29 cellular contexts compared by ENCODE assay signal in genomic region chr1:29698626-29699025, GRCh38.
"Had no signal": no experiment of that assay in that cellular context is flagged by ENCODE, and none has a peak within 500 bp of the region (broad histone marks: within the 10 kb centered on the region; RNA-seq: fewer than 3 reads in every experiment).

No MANE protein-coding gene starts in this region.

- H3K4me1 Mint-ChIP-seq: activated CD4-positive, alpha-beta memory T cell treated with anti-CD3 and anti-CD28 coated beads, Interleukin-2, amount 10 ng/mL, durations not matched to agents 7 days and 5 days; activated CD4-positive, alpha-beta T cell treated with anti-CD3 and anti-CD28 coated beads, Interleukin-2, amount 10 ng/mL, durations not matched to agents 7 days and 5 days; activated naive CD4-positive, alpha-beta T cell treated with anti-CD3 and anti-CD28 coated beads, Interleukin-2, amount 50 U/mL, for 24 hours; activated naive CD8-positive, alpha-beta T cell treated with anti-CD3 and anti-CD28 coated beads for 36 hours; activated naive CD8-positive, alpha-beta T cell treated with anti-CD3 and anti-CD28 coated beads, Interleukin-2, amount 50 U/mL, for 24 hours; central memory CD8-positive, alpha-beta T cell had no signal

- H3K9me3 ChIP-seq: adrenal gland, gastrocnemius medialis had no signal

- H3K4me3 ChIP-seq: adrenal gland, body of pancreas, coronary artery, dorsolateral prefrontal cortex, esophagus muscularis mucosa, gastrocnemius medialis, heart right ventricle had no signal

- H3K27ac Mint-ChIP-seq: activated CD4-positive, alpha-beta memory T cell treated with anti-CD3 and anti-CD28 coated beads, Interleukin-2, amount 10 ng/mL, durations not matched to agents 7 days and 5 days; activated CD4-positive, alpha-beta T cell treated with anti-CD3 and anti-CD28 coated beads, Interleukin-2, amount 10 ng/mL, durations not matched to agents 7 days and 5 days; activated naive CD4-positive, alpha-beta T cell treated with anti-CD3 and anti-CD28 coated beads for 36 hours; activated naive CD4-positive, alpha-beta T cell treated with anti-CD3 and anti-CD28 coated beads, Interleukin-2, amount 50 U/mL, for 24 hours; activated naive CD8-positive, alpha-beta T cell treated with anti-CD3 and anti-CD28 coated beads for 36 hours; activated naive CD8-positive, alpha-beta T cell treated with anti-CD3 and anti-CD28 coated beads, Interleukin-2, amount 50 U/mL, for 24 hours; activated T-cell treated with anti-CD3 and anti-CD28 coated beads, Interleukin-2, amount 50 U/mL, for 24 hours; activated T-cell treated with anti-CD3 and anti-CD28 coated beads, Interleukin-2, amount 50 U/mL, for 72 hours; dendritic cell treated with granulocyte-macrophage colony-stimulating factor and Interleukin-4, amounts not matched to agents 40 ng/mL and 50 ng/mL, for 4 days; effector memory CD8-positive, alpha-beta T cell; T-helper 17 cell; T-helper 2 cell treated with Interferon-gamma antibody and Interleukin-4, amounts not matched to agents 5 μg/mL and 100 μg/mL, for 36 hours; WTC11 had no signal

- DNase-seq: activated CD4-positive, alpha-beta memory T cell treated with anti-CD3 and anti-CD28 coated beads, Interleukin-2, amount 10 ng/mL, durations not matched to agents 7 days and 5 days; activated CD4-positive, alpha-beta T cell treated with anti-CD3 and anti-CD28 coated beads for 1 hour; activated CD4-positive, alpha-beta T cell treated with anti-CD3 and anti-CD28 coated beads for 4 hours; activated CD4-positive, alpha-beta T cell treated with anti-CD3 and anti-CD28 coated beads, Interleukin-2, amount 10 ng/mL, durations not matched to agents 7 days and 5 days; activated CD4-positive, alpha-beta T cell treated with anti-CD3 and anti-CD28 coated beads, Interleukin-2, amount 50 U/mL, for 4 hours; activated CD8-positive, alpha-beta memory T cell treated with anti-CD3 and anti-CD28 coated beads, Interleukin-2, amount 50 U/mL, for 48 hours; activated naive CD4-positive, alpha-beta T cell treated with anti-CD3 and anti-CD28 coated beads for 36 hours; activated naive CD8-positive, alpha-beta T cell treated with anti-CD3 and anti-CD28 coated beads for 36 hours; activated naive CD8-positive, alpha-beta T cell treated with anti-CD3 and anti-CD28 coated beads, Interleukin-2, amount 50 U/mL, for 24 hours; activated T-cell treated with anti-CD3 and anti-CD28 coated beads for 4 hours; activated T-cell treated with anti-CD3 and anti-CD28 coated beads, Interleukin-2, amount 50 U/mL, for 24 hours; activated T-cell treated with anti-CD3 and anti-CD28 coated beads, Interleukin-2, amount 50 U/mL, for 72 hours; amygdala; dorsolateral prefrontal cortex; effector memory CD8-positive, alpha-beta T cell; gastrocnemius medialis; heart right ventricle; T-helper 1 cell; T-helper 17 cell had no signal

- H3K4me3 Mint-ChIP-seq: activated CD4-positive, alpha-beta memory T cell treated with anti-CD3 and anti-CD28 coated beads, Interleukin-2, amount 10 ng/mL, durations not matched to agents 7 days and 5 days; activated CD4-positive, alpha-beta T cell treated with anti-CD3 and anti-CD28 coated beads, Interleukin-2, amount 10 ng/mL, durations not matched to agents 7 days and 5 days; activated naive CD4-positive, alpha-beta T cell treated with anti-CD3 and anti-CD28 coated beads for 36 hours; activated naive CD4-positive, alpha-beta T cell treated with anti-CD3 and anti-CD28 coated beads, Interleukin-2, amount 50 U/mL, for 24 hours; activated naive CD8-positive, alpha-beta T cell treated with anti-CD3 and anti-CD28 coated beads for 36 hours; activated naive CD8-positive, alpha-beta T cell treated with anti-CD3 and anti-CD28 coated beads, Interleukin-2, amount 50 U/mL, for 24 hours; activated T-cell treated with anti-CD3 and anti-CD28 coated beads, Interleukin-2, amount 50 U/mL, for 24 hours; activated T-cell treated with anti-CD3 and anti-CD28 coated beads, Interleukin-2, amount 50 U/mL, for 72 hours; central memory CD8-positive, alpha-beta T cell; dendritic cell treated with granulocyte-macrophage colony-stimulating factor and Interleukin-4, amounts not matched to agents 40 ng/mL and 50 ng/mL, for 4 days; effector memory CD8-positive, alpha-beta T cell; T-helper 2 cell treated with Interferon-gamma antibody and Interleukin-4, amounts not matched to agents 5 μg/mL and 100 μg/mL, for 36 hours; WTC11 had no signal

- H3K27ac ChIP-seq: adrenal gland, body of pancreas, coronary artery, dorsolateral prefrontal cortex, esophagus muscularis mucosa, foreskin keratinocyte, gastrocnemius medialis, heart right ventricle had no signal

- H3K27me3 ChIP-seq: adrenal gland, body of pancreas had no signal

- H3K36me3 Mint-ChIP-seq: activated naive CD4-positive, alpha-beta T cell treated with anti-CD3 and anti-CD28 coated beads, Interleukin-2, amount 50 U/mL, for 24 hours; activated naive CD8-positive, alpha-beta T cell treated with anti-CD3 and anti-CD28 coated beads for 36 hours had no signal

- H3K36me3 ChIP-seq: adrenal gland, esophagus muscularis mucosa, gastrocnemius medialis, heart right ventricle had no signal

- ATAC-seq: activated T-cell treated with anti-CD3 and anti-CD28 coated beads, Interleukin-2, amount 50 U/mL, for 72 hours; body of pancreas; effector memory CD8-positive, alpha-beta T cell; gastrocnemius medialis; T-helper 17 cell had no signal

- H3K4me1 ChIP-seq: adrenal gland, body of pancreas, esophagus muscularis mucosa, foreskin keratinocyte, gastrocnemius medialis, heart right ventricle had no signal

- H3K9me3 Mint-ChIP-seq: activated CD4-positive, alpha-beta memory T cell treated with anti-CD3 and anti-CD28 coated beads, Interleukin-2, amount 10 ng/mL, durations not matched to agents 7 days and 5 days; activated CD4-positive, alpha-beta T cell treated with anti-CD3 and anti-CD28 coated beads, Interleukin-2, amount 10 ng/mL, durations not matched to agents 7 days and 5 days; activated naive CD4-positive, alpha-beta T cell treated with anti-CD3 and anti-CD28 coated beads, Interleukin-2, amount 50 U/mL, for 24 hours; activated naive CD8-positive, alpha-beta T cell treated with anti-CD3 and anti-CD28 coated beads for 36 hours; activated naive CD8-positive, alpha-beta T cell treated with anti-CD3 and anti-CD28 coated beads, Interleukin-2, amount 50 U/mL, for 24 hours; activated T-cell treated with anti-CD3 and anti-CD28 coated beads, Interleukin-2, amount 50 U/mL, for 24 hours; activated T-cell treated with anti-CD3 and anti-CD28 coated beads, Interleukin-2, amount 50 U/mL, for 72 hours; central memory CD8-positive, alpha-beta T cell; dendritic cell treated with granulocyte-macrophage colony-stimulating factor and Interleukin-4, amounts not matched to agents 40 ng/mL and 50 ng/mL, for 4 days; effector memory CD8-positive, alpha-beta T cell; T-helper 2 cell treated with Interferon-gamma antibody and Interleukin-4, amounts not matched to agents 5 μg/mL and 100 μg/mL, for 36 hours had no signal
